1 cellular context compared by ENCODE assay signal in the genomic region with DNA sequence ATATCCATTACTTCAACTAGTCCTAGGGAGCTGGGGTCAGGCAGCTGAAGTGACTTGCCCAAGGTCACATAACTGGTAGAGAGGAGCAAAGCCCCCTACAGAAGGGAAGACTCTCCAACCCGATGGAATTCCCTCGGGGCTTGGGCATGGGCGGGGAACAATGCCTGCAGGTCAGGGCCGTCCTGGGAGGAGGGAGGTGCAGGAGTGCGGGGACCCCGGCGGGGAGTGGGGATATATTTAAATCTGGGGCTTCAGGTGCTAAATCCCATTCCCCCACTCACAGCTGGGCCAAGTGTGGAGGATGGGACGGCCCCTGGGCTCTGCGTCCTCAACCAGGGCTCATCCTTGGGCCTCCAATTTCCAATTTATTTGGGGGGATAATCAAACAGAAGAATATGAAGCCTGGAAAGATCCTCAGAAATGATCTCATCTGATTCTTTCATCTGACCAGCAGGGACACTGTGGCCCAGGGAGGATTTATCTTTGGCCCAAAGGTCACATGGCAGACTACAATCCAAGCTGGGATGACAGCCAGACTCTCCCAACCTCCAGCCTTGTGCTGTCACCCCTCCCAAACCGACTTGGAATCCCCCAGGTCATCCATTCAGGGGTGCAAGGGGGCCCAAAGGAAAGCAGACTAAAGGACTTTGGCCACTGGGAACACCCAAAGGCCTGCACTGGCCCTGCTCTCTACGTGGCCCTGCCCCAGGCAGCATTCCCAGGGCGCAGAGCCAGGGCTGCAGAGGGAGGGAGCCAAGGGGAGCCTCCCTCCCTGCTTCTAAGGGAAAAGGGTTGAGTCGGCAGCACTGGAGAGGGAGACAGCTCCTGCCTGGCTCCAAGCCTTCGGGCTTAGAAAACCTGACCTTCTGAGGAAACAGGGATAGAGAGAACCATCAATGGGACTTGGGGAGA.
TF ChIP-seq lines count a peak whose summit lies in the region.

No MANE protein-coding gene starts in this region.

TF ChIP-seq in HCT116, 20 proteins besides CTCF, POLR2A, EP300 and RAD21:
- TF ChIP-seq CBX3 (IDR thresholded peaks at IDR 0.05; ENCODE audit: low read depth): no peak
- TF ChIP-seq POLR2AphosphoS5 (IDR thresholded peaks at IDR 0.05; ENCODE audit: low read depth, low read length): peak; percentile 25; the same call in 1 of the 2 replicates
